Comparison of ENCODE assay signal across 15 cellular contexts in genomic region chr6:123805921-123806320, GRCh38. TPM values are rescaled to one million over a fixed set of nuclear protein-coding genes. Genes with fewer than 3 reads are reported as not detected.
"Had no signal": no experiment of that assay in that cellular context is flagged by ENCODE, and none has a peak within 500 bp of the region (broad histone marks: within the 10 kb centered on the region; RNA-seq: fewer than 3 reads in every experiment).

No MANE protein-coding gene starts in this region.

- DNase-seq: activated CD4-positive, alpha-beta T cell treated with anti-CD3 and anti-CD28 coated beads, Interleukin-2, amount 50 U/mL, for 1 hour; activated naive CD4-positive, alpha-beta T cell treated with anti-CD3 and anti-CD28 coated beads, Interleukin-2, amount 10 ng/mL, durations not matched to agents 7 days and 5 days; activated T-cell treated with anti-CD3 and anti-CD28 coated beads for 4 hours; colonic mucosa; effector memory CD4-positive, alpha-beta T cell; mesendoderm; nephron progenitor cell; sigmoid colon; stimulated activated CD4-positive, alpha-beta T cell treated with anti-CD3 and anti-CD28 coated beads, Interleukin-4, amount 100 ng/mL, for 1 hour; stimulated activated CD8-positive, alpha-beta memory T cell treated with anti-CD3 and anti-CD28 coated beads, Interleukin-4, amount 100 ng/mL, for 48 hours; stimulated activated naive CD8-positive, alpha-beta T cell treated with anti-CD3 and anti-CD28 coated beads, Interleukin-15, Interleukin-2, amounts not matched to agents 100 U/mL and 50 U/mL, for 24 hours had no signal

- H3K36me3 ChIP-seq: colonic mucosa, sigmoid colon had no signal

- H3K4me3 ChIP-seq: colonic mucosa, sigmoid colon had no signal

- H3K9me3 ChIP-seq: colonic mucosa, sigmoid colon had no signal

- ATAC-seq: stimulated activated naive CD8-positive, alpha-beta T cell treated with anti-CD3 and anti-CD28 coated beads, Interleukin-15, Interleukin-2, amounts not matched to agents 100 U/mL and 50 U/mL, for 24 hours had no signal

RNA-seq across cellular contexts. Expression of gene NKAIN2, which starts 2.3 kb away (rescaled TPM):
- total RNA-seq: activated CD8-positive, alpha-beta memory T cell treated with anti-CD3 and anti-CD28 coated beads for 36 hours; activated T-helper 2 cell treated with anti-CD3 and anti-CD28 coated beads, Interferon-gamma antibody, Interleukin-2, Interleukin-4, amounts not matched to agents 10 μg/mL and 5 μg/mL and 100 μg/mL, durations not matched to agents 14 hours and 24 hours and 36 hours; fibroblast of lung; kidney epithelial cell had no signal
